In the genomic region with DNA sequence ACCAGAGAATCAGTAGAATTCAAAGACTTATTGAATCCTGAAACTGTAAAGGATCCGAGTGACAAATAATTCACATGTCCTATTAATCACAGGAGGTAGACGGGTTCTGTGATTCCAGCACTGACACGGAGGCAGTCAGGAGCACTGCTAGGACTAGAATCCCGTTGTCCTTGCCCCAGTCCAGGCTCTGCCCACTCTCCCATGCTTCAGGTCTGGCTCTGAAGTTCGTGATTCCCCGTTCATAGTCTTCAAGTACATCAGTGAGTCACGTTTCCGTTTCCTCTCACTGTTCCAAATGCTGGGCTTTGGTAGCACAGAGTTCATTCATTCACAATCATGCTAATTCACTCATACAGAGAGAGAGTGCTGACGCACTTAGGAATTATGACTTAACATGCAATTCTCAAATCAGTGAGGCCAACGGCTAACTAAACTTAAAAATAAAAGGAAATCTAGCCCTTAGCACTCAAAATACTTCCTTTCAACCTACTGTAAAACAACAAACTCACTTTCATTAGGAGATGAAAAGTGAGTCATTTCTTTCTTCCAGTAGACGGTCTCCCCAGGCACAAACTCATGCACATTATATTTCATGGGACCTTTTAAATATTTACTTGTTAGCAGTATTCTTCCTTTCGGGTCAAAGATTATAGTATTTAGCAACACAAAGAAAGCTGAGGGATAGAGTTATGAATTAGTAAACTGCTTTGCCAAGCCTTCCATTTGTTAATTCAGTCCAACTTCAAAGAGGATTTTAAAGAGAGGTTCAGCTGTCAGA, we compare ENCODE assay signal across 1 cellular context.
A peak's percentile ranks its signal among the peaks of the same experiment; 100 is the strongest.
TF ChIP-seq lines count a peak whose summit lies in the region.

No MANE protein-coding gene starts in this region.

TF ChIP-seq in IMR-90, 13 proteins besides CTCF, POLR2A, EP300 and RAD21 (continued from another document):
- TF ChIP-seq CHD1 (IDR thresholded peaks at IDR 0.05; ENCODE audit: low read depth, low read length) (no peak), ELK1 (IDR thresholded peaks at IDR 0.05; ENCODE audit: borderline replicate concordance, low read depth, low read length) (no peak), RFX5 (IDR thresholded peaks at IDR 0.05; ENCODE audit: low read depth, low read length) (no peak), CEBPB (IDR thresholded peaks at IDR 0.05; ENCODE audit: low read depth, low read length) (peak; percentile 37; the same call in 1 of the 2 replicates), NFE2L2 (IDR thresholded peaks at IDR 0.05; ENCODE audit: low read depth, low read length) (peak; percentile 54; the same call in 1 of the 2 replicates)
